ENCODE assay signal across 19 cellular contexts in the genomic region with DNA sequence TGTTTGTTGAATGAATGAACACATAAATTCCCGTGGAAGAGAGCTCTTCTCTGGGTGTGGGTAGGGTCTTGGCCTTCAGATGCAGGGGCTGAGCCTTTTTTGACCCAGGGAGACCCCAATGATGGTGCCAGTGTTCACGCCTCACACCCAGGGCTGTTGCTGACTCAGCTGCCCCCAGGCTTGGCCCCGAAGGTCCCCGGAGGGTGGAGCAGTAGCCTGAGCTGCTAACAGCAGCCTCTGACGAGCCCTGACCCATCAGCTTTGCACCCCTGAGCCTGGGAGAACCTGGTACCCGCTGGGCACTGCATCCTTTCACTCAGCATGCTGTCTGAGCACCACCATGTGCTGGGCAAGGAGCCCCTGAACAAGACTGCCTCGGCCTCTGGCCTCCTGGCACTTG. TPM values are rescaled to one million over a fixed set of nuclear protein-coding genes. Genes with fewer than 3 reads are reported as not detected.
DNase-seq lines count a peak whose midpoint lies in the region; FAIRE-seq and TF ChIP-seq lines count a peak whose summit lies in the region.
"Had no signal": no experiment of that assay in that cellular context is flagged by ENCODE, and none has a peak within 500 bp of the region (broad histone marks: within the 10 kb centered on the region; RNA-seq: fewer than 3 reads in every experiment).

No MANE protein-coding gene starts in this region.

- H4K8ac ChIP-seq in H1 (ENCODE audit: extremely low read depth, insufficient read depth, low read length) (no peak overlapping the region), mesendoderm (ENCODE audit: low read depth, low read length) (no peak overlapping the region)

- H3K23me2 ChIP-seq in H1 (ENCODE audit: low read depth, low read length), result no peaks in the 10 kb centered on the region

- 95% methylated on average over 7 of the region's 7 CpGs; no CpG with 5 or more reads in 1 of the 2 experiments for WGBS in H1 (ENCODE audit: extremely low coverage in 1 of 2, insufficient coverage in 1 of 2, insufficient read length in 1 of 2, insufficient replicate concordance in 2 of 2, low coverage in 1 of 2, low lambda C conversion rate in 2 of 2, missing lambda C conversion rate in 1 of 2), 2 experiments
- no CpG with 5 or more reads among the region's 7 CpGs for WGBS in mesendoderm (ENCODE audit: extremely low coverage, insufficient coverage, low lambda C conversion rate)

- peak overlapping the region; percentile 53 for H3K4ac ChIP-seq in H1 (replicated peaks; ENCODE audit: insufficient read length, low read depth, low read length)
- H3K4ac ChIP-seq in mesendoderm (ENCODE audit: low read depth, low read length), result no peak overlapping the region

- H3K79me2 ChIP-seq in H1 (ENCODE audit: control insufficient read depth in 1 of 2, insufficient read depth in 2 of 2, low read length in 2 of 2), result no peaks in the 10 kb centered on the region
- H3K79me2 ChIP-seq in mesendoderm (ENCODE audit: control insufficient read depth, insufficient read depth, low read length), result no peaks in the 10 kb centered on the region

- no peak overlapping the region for H3K14ac ChIP-seq in H1 (ENCODE audit: insufficient read length)

- no peak for FAIRE-seq in H1 (lab: Jason Lieb, UNC)
- FAIRE-seq: GM12891, GM18507, H54 had no signal

- no peak overlapping the region for H2BK20ac ChIP-seq in H1 (ENCODE audit: low read length)

- H3K56ac ChIP-seq in H1 (replicated peaks; ENCODE audit: insufficient read length, low read depth, low read length), result no peak overlapping the region
- H3K56ac ChIP-seq in mesendoderm (ENCODE audit: low read length), result no peak overlapping the region

- H3K27ac ChIP-seq in BLaER1 (no peak overlapping the region), H1 (ENCODE audit: low read depth, low read length) (no peak overlapping the region), mesendoderm (ENCODE audit: low read depth, low read length) (no peak overlapping the region)
- no peak overlapping the region for H3K27ac ChIP-seq in BLaER1 treated with 17β-estradiol and CSF1 and Interleukin-3, amounts not matched to agents 10 nM and 100 nM

- H3K4me2 ChIP-seq in BLaER1 (peak overlapping the region; percentile 19), H1 (ENCODE audit: insufficient read depth in 1 of 2, low read depth in 2 of 2, low read length in 2 of 2) (no peak overlapping the region), mesendoderm (ENCODE audit: low read length) (no peak overlapping the region)
- H3K4me2 ChIP-seq in BLaER1 treated with 17β-estradiol and CSF1 and Interleukin-3, amounts not matched to agents 10 nM and 100 nM, result peak overlapping the region in 6 of 11 experiments; percentile 2 to 41 (median 15); a peak in 7 of 22 replicates
- H3K4me2 ChIP-seq: GM23338 had no signal

- H3K18ac ChIP-seq in H1 (ENCODE audit: extremely low read depth, low read length) (no peak overlapping the region), mesendoderm (ENCODE audit: low read length) (no peak overlapping the region)

- TF ChIP-seq RAD21 in H1 (IDR thresholded peaks at IDR 0.05 in 1 of 2, conservative IDR thresholded peaks at IDR 0.05 in 1 of 2; ENCODE audit: low read depth in 2 of 2, low read length in 2 of 2), result no peak

- no peak overlapping the region for H2BK12ac ChIP-seq in H1 (ENCODE audit: low read depth, low read length)

- DNase-seq in H1 (ENCODE audit: low read depth in 1 of 2, low spot score in 2 of 2), result no peak
- no peak for DNase-seq in activated CD4-positive, CD25-positive, alpha-beta regulatory T cell treated with anti-CD3 and anti-CD28 coated beads, Interleukin-2, amount 50 U/mL, for 72 hours
- DNase-seq in mesendoderm, result no peak
- DNase-seq in COLO668 (lab: John Stamatoyannopoulos, UW; ENCODE audit: unreplicated experiment), result no peak
- DNase-seq: Calu3; CD4-positive, alpha-beta T cell; CD8-positive, alpha-beta memory T cell; COR-L47; DMS53; DMS79 treated with DMSO at 0.1 percent for 48 hours; GF-D8; HFFc6 had no signal

- H2AK5ac ChIP-seq in H1 (ENCODE audit: low read depth, low read length) (no peak overlapping the region), mesendoderm (ENCODE audit: low read length) (no peak overlapping the region)

- H3K4me1 ChIP-seq in BLaER1 (peaks cover 68% of the 10 kb centered on the region), H1 (replicated peaks in 1 of 4; ENCODE audit: control insufficient read depth in 3 of 4, insufficient read depth in 4 of 4, low read length in 3 of 4) (peaks cover 0 to 14% (median 11%) of the 10 kb centered on the region in 4 experiments; a peak in 6 of 7 replicates), mesendoderm (ENCODE audit: control insufficient read depth, low read depth, low read length) (peaks cover 4% of the 10 kb centered on the region)
- H3K4me1 ChIP-seq in BLaER1 treated with 17β-estradiol and CSF1 and Interleukin-3, amounts not matched to agents 10 nM and 100 nM, result peaks cover 24 to 68% (median 50%) of the 10 kb centered on the region in 10 experiments
- H3K4me1 ChIP-seq: HAP-1 had no signal

- H3K79me1 ChIP-seq in H1 (ENCODE audit: low read depth, low read length) (no peaks in the 10 kb centered on the region), mesendoderm (ENCODE audit: low read length) (no peaks in the 10 kb centered on the region)

- no peak overlapping the region for H4K5ac ChIP-seq in H1 (ENCODE audit: insufficient read length, low read depth, low read length)
- no peak overlapping the region for H4K5ac ChIP-seq in mesendoderm (ENCODE audit: low read length)

- no peak overlapping the region for H3K4me3 ChIP-seq in BLaER1
- no peak overlapping the region for H3K4me3 ChIP-seq in BLaER1 treated with 17β-estradiol and CSF1 and Interleukin-3, amounts not matched to agents 10 nM and 100 nM
- no peak overlapping the region for H3K4me3 ChIP-seq in H1 (ENCODE audit: extremely low read depth in 1 of 4, insufficient read depth in 2 of 4, low read depth in 3 of 4, low read length in 4 of 4)
- H3K4me3 ChIP-seq in mesendoderm (ENCODE audit: low read length), result no peak overlapping the region
- H3K4me3 ChIP-seq: GM23338, HAP-1 had no signal

- no peak overlapping the region for H2BK5ac ChIP-seq in H1 (ENCODE audit: low read depth, low read length)
- no peak overlapping the region for H2BK5ac ChIP-seq in mesendoderm (ENCODE audit: low read length)

- TF ChIP-seq CTCF in H1 (IDR thresholded peaks at IDR 0.05; ENCODE audit: control extremely low read depth in 1 of 3, insufficient read depth in 1 of 3, low read depth in 1 of 3, low read length in 3 of 3), result no peak

- H3K36me3 ChIP-seq in BLaER1 (no peaks in the 10 kb centered on the region), H1 (ENCODE audit: control insufficient read depth in 2 of 4, insufficient read depth in 4 of 4, low read length in 3 of 4) (no peaks in the 10 kb centered on the region), mesendoderm (ENCODE audit: control insufficient read depth, insufficient read depth, low read length) (no peaks in the 10 kb centered on the region)
- H3K36me3 ChIP-seq in BLaER1 treated with 17β-estradiol and CSF1 and Interleukin-3, amounts not matched to agents 10 nM and 100 nM, result peaks cover 0 to 54% (median 0%) of the 10 kb centered on the region in 11 experiments; a peak in 8 of 22 replicates
- H3K36me3 ChIP-seq: HAP-1 had no signal

- TF ChIP-seq POLR2A in H1 (IDR thresholded peaks at IDR 0.05; ENCODE audit: control extremely low read depth in 1 of 2, low read depth in 2 of 2, low read length in 2 of 2), result no peak

- H3K23ac ChIP-seq in H1 (ENCODE audit: insufficient read length) (no peak overlapping the region), mesendoderm (ENCODE audit: low read length) (no peak overlapping the region)

- no peaks in the 10 kb centered on the region for H3K27me3 ChIP-seq in BLaER1
- peaks cover 0 to 47% (median 0%) of the 10 kb centered on the region in 11 experiments; a peak in 7 of 22 replicates for H3K27me3 ChIP-seq in BLaER1 treated with 17β-estradiol and CSF1 and Interleukin-3, amounts not matched to agents 10 nM and 100 nM
- 0 out of 7 replicates have a peak, but pooled peaks cover 0 to 2% (median 0%) of the 10 kb centered on the region in 4 experiments for H3K27me3 ChIP-seq in H1 (replicated peaks in 1 of 4; ENCODE audit: control insufficient read depth in 3 of 4, extremely low read depth in 1 of 4, insufficient read depth in 3 of 4, low read length in 3 of 4)
- H3K27me3 ChIP-seq in mesendoderm (ENCODE audit: insufficient read depth, low read length, poor library complexity), result no peaks in the 10 kb centered on the region

- H3K9me3 ChIP-seq in BLaER1, result no peaks in the 10 kb centered on the region
- H3K9me3 ChIP-seq in BLaER1 treated with 17β-estradiol and CSF1 and Interleukin-3, amounts not matched to agents 10 nM and 100 nM (replicated peaks in 1 of 11), result no peaks in the 10 kb centered on the region
- H3K9me3 ChIP-seq in H1 (ENCODE audit: insufficient read depth in 2 of 2, low read depth in 1 of 2, low read length in 1 of 2), result no peaks in the 10 kb centered on the region
- H3K9me3 ChIP-seq: HAP-1 had no signal

- H3K9ac ChIP-seq in BLaER1, result no peak overlapping the region
- no peak overlapping the region; a peak in 1 of 22 replicates for H3K9ac ChIP-seq in BLaER1 treated with 17β-estradiol and CSF1 and Interleukin-3, amounts not matched to agents 10 nM and 100 nM
- H3K9ac ChIP-seq in H1 (replicated peaks in 1 of 4; ENCODE audit: extremely low read depth in 1 of 4, low read depth in 3 of 4, low read length in 3 of 4), result no peak overlapping the region
- H3K9ac ChIP-seq in mesendoderm (ENCODE audit: low read length), result no peak overlapping the region

- POLR2A ChIA-PET in H1 (lab: Charles Lee; ENCODE audit: partially characterized antibody), result interaction anchor here (0.6 to 1.7 kb wide), 3 partner anchors 24 to 44 kb away, joined by 3 to 6 read pairs (median 4); partner anchors contain the start of gene NFAM1

- H2AFZ ChIP-seq in H1 (ENCODE audit: low read length), result no peak overlapping the region
- H2AFZ ChIP-seq: GM23338 had no signal

- no peak for TF ChIP-seq EP300 in H1 (IDR thresholded peaks at IDR 0.05; ENCODE audit: borderline replicate concordance in 1 of 2, low read depth in 2 of 2, low read length in 2 of 2)

- H4K91ac ChIP-seq in H1 (replicated peaks; ENCODE audit: insufficient read length, low read length), result no peak overlapping the region

- 0 out of 2 replicates have a peak overlapping the region, but pooled peaks have one; percentile 61 for H2BK15ac ChIP-seq in H1 (ENCODE audit: low read length)
- no peak overlapping the region for H2BK15ac ChIP-seq in mesendoderm (replicated peaks; ENCODE audit: low read depth)

- H4K20me1 ChIP-seq in BLaER1 (no peaks in the 10 kb centered on the region), H1 (replicated peaks in 1 of 2; ENCODE audit: control insufficient read depth in 1 of 2, insufficient read depth in 2 of 2, low read length in 2 of 2) (no peaks in the 10 kb centered on the region)
- peaks cover 0 to 48% (median 0%) of the 10 kb centered on the region in 11 experiments; a peak in 4 of 22 replicates for H4K20me1 ChIP-seq in BLaER1 treated with 17β-estradiol and CSF1 and Interleukin-3, amounts not matched to agents 10 nM and 100 nM

- H2BK120ac ChIP-seq in H1 (replicated peaks; ENCODE audit: low read depth, low read length), result no peak overlapping the region
- H2BK120ac ChIP-seq in mesendoderm (ENCODE audit: low read depth, low read length), result no peak overlapping the region

- CTCF ChIA-PET in H1 (lab: Charles Lee; ENCODE audit: partially characterized antibody), result interaction anchor here (0.6 to 1.9 kb wide), 7 partner anchors 9 to 239 kb away, joined by 3 to 7 read pairs (median 3); no protein-coding TSS in a partner anchor

RNA-seq across cellular contexts. Expression of gene NFAM1, which starts 23.9 kb away (rescaled TPM):
- 0.61 and 0.73 TPM in 2 replicates for total RNA-seq in H1 (2021; fragmentation: NEBNext Ultra II Directional; extraction: Animal tissue kit (Norgen Biotek cat#: 25700))
- 0.50 and 0.62 TPM in 2 replicates for polyA plus RNA-seq in H1 (2011; rRNA removed)
- 0.37 TPM for polyA plus RNA-seq in H1 (2011; cell fraction: cytosol; rRNA removed)
- 0.54 TPM for polyA plus RNA-seq in H1 (2011; cell fraction: nucleus; rRNA removed)
- 0.80 to 1.1 TPM (median 0.92 TPM) in 4 replicates for polyA plus RNA-seq in H1 (2012, experiment 1 of 2)
- 0.64 TPM for polyA plus RNA-seq in H1 (2012, experiment 2 of 2)
- polyA plus RNA-seq in H1 (2013, experiment 1 of 2), result 0.26 TPM
- 0.35 TPM for polyA plus RNA-seq in H1 (2013, experiment 2 of 2)
- polyA minus RNA-seq in H1 (2011; rRNA and poly(A)+ RNA removed), result 0.54 and 0.59 TPM in 2 replicates
- polyA minus RNA-seq in H1 (2011; cell fraction: cytosol; rRNA and poly(A)+ RNA removed), result 0.51 TPM
- 0.50 TPM for polyA minus RNA-seq in H1 (2011; cell fraction: nucleus; rRNA and poly(A)+ RNA removed)
- polyA plus RNA-seq in mesendoderm (2013, experiment 1 of 2), result 0.17 TPM
- 0.13 TPM for polyA plus RNA-seq in mesendoderm (2013, experiment 2 of 2)
- total RNA-seq: HFFc6 had no signal
- polyA plus RNA-seq: CD8-positive, alpha-beta memory T cell had no signal

Comparison
In these comparisons a context has a peak if more than half of its experiments do, and no peak if none do; other contexts are left out.
1. H3K4me2 ChIP-seq: peak in BLaER1 (single experiment) and BLaER1 treated with 17β-estradiol and CSF1 and Interleukin-3, amounts not matched to agents 10 nM and 100 nM (6 of 11); none in H1 (0 of 2) and mesendoderm (single experiment).